ENCODE assay signal across 8 cellular contexts in the genomic region with DNA sequence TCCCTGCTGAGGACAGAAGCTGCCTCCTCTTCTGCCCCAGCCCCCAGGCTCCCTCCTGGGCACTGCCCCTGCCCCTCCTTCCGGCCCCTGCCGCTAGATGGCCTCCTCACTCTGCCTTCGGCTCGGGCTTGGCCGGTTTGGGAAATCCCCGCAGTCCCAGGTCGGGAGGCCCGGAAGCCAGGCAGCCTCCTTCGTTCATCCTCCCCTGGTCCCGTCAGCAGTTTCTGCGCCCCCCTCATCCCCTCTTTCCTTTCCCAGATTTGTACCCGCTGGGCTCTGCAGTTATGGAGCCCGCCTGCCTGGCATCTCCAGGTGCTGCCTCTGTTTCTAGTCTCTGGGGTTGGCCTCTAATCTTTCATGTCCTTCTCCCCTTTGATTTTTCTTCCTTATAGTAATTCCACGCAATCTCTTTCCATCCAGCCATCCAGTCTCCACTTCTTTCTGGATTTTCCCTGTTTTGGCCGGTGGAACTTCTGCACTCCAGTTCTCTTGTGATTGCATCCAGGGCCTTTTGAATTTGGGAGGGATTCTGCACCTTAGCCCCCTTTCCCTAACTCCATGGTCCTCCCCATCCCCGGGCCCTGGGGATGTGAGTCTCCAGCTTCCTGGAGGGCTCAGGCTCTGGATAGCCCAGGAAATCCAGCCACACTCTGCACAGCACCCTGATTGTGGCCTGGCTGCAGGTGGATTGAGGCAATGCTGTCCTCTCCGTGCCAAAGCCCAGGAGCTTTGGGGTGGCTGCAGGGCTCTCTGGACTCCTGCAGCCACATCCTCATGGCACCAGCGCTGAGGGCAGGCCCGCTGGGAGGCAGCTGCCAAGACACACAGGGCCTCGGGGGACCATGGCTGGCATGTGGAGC. TPM values are rescaled to one million over a fixed set of nuclear protein-coding genes. Genes with fewer than 3 reads are reported as not detected.
DNase-seq lines count a peak whose midpoint lies in the region; ATAC-seq and TF ChIP-seq lines count a peak whose summit lies in the region.

No MANE protein-coding gene starts in this region.

- TF ChIP-seq CTCF in epithelial cell of esophagus (IDR thresholded peaks at IDR 0.05; ENCODE audit: insufficient read depth, low read depth, low read length, missing control alignments) (peak; percentile 79), osteocyte (IDR thresholded peaks at IDR 0.05) (peak; percentile 77)

- no peak overlapping the region for H3K27ac Mint-ChIP-seq in activated CD8-positive, alpha-beta T cell treated with anti-CD3 and anti-CD28 coated beads, Interleukin-2, amount 10 ng/mL, durations not matched to agents 7 days and 5 days
- H3K27ac Mint-ChIP-seq in osteocyte (ENCODE audit: unreplicated experiment): no peak overlapping the region

- CTCF ChIA-PET in activated CD8-positive, alpha-beta T cell treated with anti-CD3 and anti-CD28 coated beads, Interleukin-2, amount 10 ng/mL, durations not matched to agents 7 days and 5 days (lab: Charles Lee): interaction anchor here (0.7 kb wide), 1 partner anchor 993 kb away, joined by 3 read pairs; no protein-coding TSS in a partner anchor

- H3K36me3 Mint-ChIP-seq in activated CD8-positive, alpha-beta T cell treated with anti-CD3 and anti-CD28 coated beads, Interleukin-2, amount 10 ng/mL, durations not matched to agents 7 days and 5 days (ENCODE audit: low read depth): no peaks in the 10 kb centered on the region
- H3K36me3 Mint-ChIP-seq in osteocyte (ENCODE audit: unreplicated experiment): no peaks in the 10 kb centered on the region

- H3K27me3 Mint-ChIP-seq in activated CD8-positive, alpha-beta T cell treated with anti-CD3 and anti-CD28 coated beads, Interleukin-2, amount 10 ng/mL, durations not matched to agents 7 days and 5 days (ENCODE audit: low read depth): peaks cover 44% of the 10 kb centered on the region
- H3K27me3 Mint-ChIP-seq in osteocyte (ENCODE audit: unreplicated experiment): peaks cover 48% of the 10 kb centered on the region

- H3K4me3 ChIP-seq in H7 (ENCODE audit: insufficient read depth, low read depth, low read length) (no peak overlapping the region), epithelial cell of esophagus (ENCODE audit: low read length) (no peak overlapping the region)

- H3K27me3 ChIP-seq in H7 (ENCODE audit: control insufficient read depth, insufficient read depth, low read length): peaks cover 43% of the 10 kb centered on the region

- no peaks in the 10 kb centered on the region for H3K36me3 ChIP-seq in H7 (replicated peaks; ENCODE audit: control insufficient read depth, insufficient read depth, low read length)

- POLR2A ChIA-PET in activated CD8-positive, alpha-beta T cell treated with anti-CD3 and anti-CD28 coated beads, Interleukin-2, amount 10 ng/mL, durations not matched to agents 7 days and 5 days (lab: Charles Lee): no interaction called here

- peak; percentile 9 for DNase-seq in NOMO-1 treated with DMSO at 0.1 percent for 48 hours (lab: John Stamatoyannopoulos, UW; ENCODE audit: unreplicated experiment)
- DNase-seq in NOMO-1 (lab: John Stamatoyannopoulos, UW; ENCODE audit: unreplicated experiment in 2 of 2): no peak
- DNase-seq in H7: peak; percentile 96
- peak; percentile 56 for DNase-seq in M059J (ENCODE audit: low read depth)
- peak; percentile 75 for DNase-seq in activated CD8-positive, alpha-beta T cell treated with anti-CD3 and anti-CD28 coated beads, Interleukin-2, amount 10 ng/mL, durations not matched to agents 7 days and 5 days
- DNase-seq in epithelial cell of esophagus (ENCODE audit: low read depth): peak; percentile 63
- no peak for DNase-seq in osteocyte (ENCODE audit: extremely low spot score, unreplicated experiment)
- no peak for DNase-seq in OCI-M2 (lab: John Stamatoyannopoulos, UW; ENCODE audit: unreplicated experiment)

- peaks cover 12% of the 10 kb centered on the region for H3K4me1 Mint-ChIP-seq in activated CD8-positive, alpha-beta T cell treated with anti-CD3 and anti-CD28 coated beads, Interleukin-2, amount 10 ng/mL, durations not matched to agents 7 days and 5 days (ENCODE audit: low read depth)
- peaks cover 17% of the 10 kb centered on the region for H3K4me1 Mint-ChIP-seq in osteocyte (ENCODE audit: unreplicated experiment)

- H3K4me3 Mint-ChIP-seq in activated CD8-positive, alpha-beta T cell treated with anti-CD3 and anti-CD28 coated beads, Interleukin-2, amount 10 ng/mL, durations not matched to agents 7 days and 5 days: no peak overlapping the region
- H3K4me3 Mint-ChIP-seq in osteocyte (ENCODE audit: unreplicated experiment): no peak overlapping the region

- H3K9me3 Mint-ChIP-seq in activated CD8-positive, alpha-beta T cell treated with anti-CD3 and anti-CD28 coated beads, Interleukin-2, amount 10 ng/mL, durations not matched to agents 7 days and 5 days (ENCODE audit: insufficient read depth): no peaks in the 10 kb centered on the region
- H3K9me3 Mint-ChIP-seq in osteocyte (ENCODE audit: unreplicated experiment): no peaks in the 10 kb centered on the region

- ATAC-seq in activated CD8-positive, alpha-beta T cell treated with anti-CD3 and anti-CD28 coated beads, Interleukin-2, amount 10 ng/mL, durations not matched to agents 7 days and 5 days: peak; percentile 87

RNA-seq across cellular contexts. Expression of a gene that starts 3.3 kb away (rescaled TPM):
- 1.5 and 4.6 TPM in 2 replicates for total RNA-seq in H7 (2014; rRNA removed; shearing (Covaris generic))
- not detected in 2 replicates for total RNA-seq in M059J (2014; rRNA removed; shearing (Covaris generic))
- total RNA-seq in activated CD8-positive, alpha-beta T cell treated with anti-CD3 and anti-CD28 coated beads, Interleukin-2, amount 10 ng/mL, durations not matched to agents 7 days and 5 days: under 1 TPM in 1 of 2 experiments, not detected in 1; 0.08 TPM
- 0.08 and 0.11 TPM in 2 replicates for total RNA-seq in osteocyte

Comparison
In these comparisons a context has a peak if more than half of its experiments do, and no peak if none do; other contexts are left out.
1. DNase-seq: peak in NOMO-1 treated with DMSO at 0.1 percent for 48 hours (single experiment), H7 (single experiment), M059J (single experiment), activated CD8-positive, alpha-beta T cell treated with anti-CD3 and anti-CD28 coated beads, Interleukin-2, amount 10 ng/mL, durations not matched to agents 7 days and 5 days (single experiment) and epithelial cell of esophagus (single experiment); none in NOMO-1 (0 of 2), osteocyte (single experiment) and OCI-M2 (single experiment).